In the genomic region with DNA sequence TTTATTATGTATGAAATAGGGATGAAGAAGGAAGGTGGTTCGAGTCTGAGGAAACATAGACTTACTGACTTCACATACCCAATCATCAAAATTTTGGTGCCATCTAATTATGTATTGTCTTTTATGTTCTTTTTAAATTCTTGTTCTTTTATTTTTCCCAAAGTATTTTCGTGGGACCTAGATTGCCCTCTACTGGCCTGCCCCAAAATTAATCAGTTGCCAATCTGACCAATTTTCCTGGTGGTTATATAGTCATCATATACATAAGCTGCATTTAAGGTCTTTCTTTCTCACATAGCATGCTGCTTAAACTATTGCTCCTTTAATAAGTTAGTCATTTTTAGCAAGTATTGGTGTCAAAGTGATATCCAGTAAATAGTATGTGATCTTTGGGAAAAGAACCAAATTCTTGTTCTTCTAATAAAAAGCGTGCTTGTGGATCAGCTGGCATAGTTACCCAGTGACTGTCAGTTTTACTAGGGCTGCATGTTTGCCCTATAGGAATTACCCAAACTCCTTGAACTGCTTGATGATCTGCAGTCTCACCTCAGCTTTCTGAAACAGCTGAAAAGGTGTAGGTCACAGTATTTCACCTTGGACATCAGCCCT, we compare ENCODE assay signal across 9 cellular contexts.
DNase-seq lines count a peak whose midpoint lies in the region; ATAC-seq, FAIRE-seq and TF ChIP-seq lines count a peak whose summit lies in the region.
"Had no signal": no experiment of that assay in that cellular context is flagged by ENCODE, and none has a peak within 500 bp of the region (broad histone marks: within the 10 kb centered on the region; RNA-seq: fewer than 3 reads in every experiment).

No MANE protein-coding gene starts in this region.

- intact Hi-C loops in GM12878 (cut with micrococcal nuclease; ENCODE audit: unreplicated experiment) = loop anchor here (1.0 to 10.0 kb wide), 2 partner anchors 178 to 274 kb away; no protein-coding TSS in a partner anchor
- intact Hi-C loops in lower lobe of right lung (cut with DNase I) = no loop called here
- intact Hi-C loops in activated CD4-positive, alpha-beta T cell treated with anti-CD3 and anti-CD28 coated beads for 36 hours (cut with DNase I, micrococcal nuclease) = loop anchor here in 1 of 2 experiments (5.0 kb wide), 1 partner anchor 270 kb away; no protein-coding TSS in a partner anchor

- H3K9me3 ChIP-seq in Karpas-422 (ENCODE audit: low read length) (no peaks in the 10 kb centered on the region), GM12878 (replicated peaks; ENCODE audit: control insufficient read depth, insufficient read depth, low read length) (no peaks in the 10 kb centered on the region), lower lobe of right lung (no peaks in the 10 kb centered on the region)

- no peaks in the 10 kb centered on the region for H3K9me2 ChIP-seq in Karpas-422 (replicated peaks; ENCODE audit: insufficient read depth, low read length)

- BruUV-seq in GM12878 (replicated peaks; lab: Mats Ljungman, UMichigan) = no TSS peak

- WGBS in GM12878 (ENCODE audit: insufficient coverage, insufficient replicate concordance, low lambda C conversion rate, missing lambda C conversion rate) = 29% methylated on average over 3 of the region's 3 CpGs

- H2AFZ ChIP-seq in Karpas-422 (ENCODE audit: low read length) (no peak overlapping the region), GM12878 (ENCODE audit: control insufficient read depth, low read depth, low read length) (no peak overlapping the region)

- H4K20me1 ChIP-seq in Karpas-422 (ENCODE audit: insufficient read depth, low read depth, low read length) (no peaks in the 10 kb centered on the region), GM12878 (ENCODE audit: control insufficient read depth, insufficient read depth) (no peaks in the 10 kb centered on the region)

- no peaks in the 10 kb centered on the region for H3K9me3 Mint-ChIP-seq in activated CD4-positive, alpha-beta T cell treated with anti-CD3 and anti-CD28 coated beads for 36 hours (ENCODE audit: low read depth)

- POLR2A ChIA-PET in GM12878 (lab: Charles Lee) = no interaction called here
- POLR2A ChIA-PET in activated CD4-positive, alpha-beta T cell treated with anti-CD3 and anti-CD28 coated beads for 36 hours (lab: Charles Lee) = no interaction called here

- TF ChIP-seq RAD21 in GM12878 (IDR thresholded peaks at IDR 0.05; ENCODE audit: insufficient read depth, low read depth, low read length) = peak; percentile 38

- H3K79me2 ChIP-seq in Karpas-422 (ENCODE audit: low read length) (no peaks in the 10 kb centered on the region), GM12878 (ENCODE audit: control insufficient read depth, insufficient read depth, low read length) (no peaks in the 10 kb centered on the region)

- H3K36me3 Mint-ChIP-seq in activated CD4-positive, alpha-beta T cell treated with anti-CD3 and anti-CD28 coated beads for 36 hours (ENCODE audit: low read depth) = no peaks in the 10 kb centered on the region

- TF ChIP-seq POLR2A in GM12878 (IDR thresholded peaks at IDR 0.05; ENCODE audit: low read depth, low read length) = no peak

- H3K27me3 Mint-ChIP-seq in activated CD4-positive, alpha-beta T cell treated with anti-CD3 and anti-CD28 coated beads for 36 hours = no peaks in the 10 kb centered on the region

- no peak overlapping the region for H3K4me3 ChIP-seq in Karpas-422 (ENCODE audit: low read length)
- no peak overlapping the region for H3K4me3 ChIP-seq in GM12878
- no peak overlapping the region for H3K4me3 ChIP-seq in lower lobe of right lung

- RAD21 ChIA-PET in GM12878 (lab: Charles Lee; ENCODE audit: unreplicated experiment) = no interaction called here

- in situ Hi-C loops in GM12878 (cut with MboI) = loop anchor here (10.0 to 25.0 kb wide), 3 partner anchors 268 to 1235 kb away; a partner anchor contains a TSS

- H3K27ac ChIP-seq in Karpas-422 (ENCODE audit: low read length) (no peak overlapping the region), GM12878 (ENCODE audit: control insufficient read depth, insufficient read depth) (no peak overlapping the region), lower lobe of right lung (no peak overlapping the region)

- H3K27me3 ChIP-seq in Karpas-422 (ENCODE audit: low read length) (no peaks in the 10 kb centered on the region), GM12878 (replicated peaks in 1 of 2; ENCODE audit: control insufficient read depth in 2 of 2, insufficient read depth in 2 of 2, low read length in 1 of 2) (no peaks in the 10 kb centered on the region), lower lobe of right lung (ENCODE audit: low read depth) (no peaks in the 10 kb centered on the region)

- SMC1A ChIA-PET in GM12878 (lab: Charles Lee; ENCODE audit: uncharacterized antibody, unreplicated experiment) = interaction anchor here (0.6 to 1.2 kb wide), 2 partner anchors 9 to 269 kb away, joined by 3 read pairs; no protein-coding TSS in a partner anchor

- no peak overlapping the region for H3K4me2 ChIP-seq in Karpas-422 (ENCODE audit: low read depth, low read length, poor library complexity, severe bottlenecking)
- H3K4me2 ChIP-seq in GM12878 (ENCODE audit: control insufficient read depth, insufficient read depth) = no peak overlapping the region

- no peaks in the 10 kb centered on the region for H3K4me1 Mint-ChIP-seq in activated CD4-positive, alpha-beta T cell treated with anti-CD3 and anti-CD28 coated beads for 36 hours

- no peak for FAIRE-seq in GM12878 (lab: Jason Lieb, UNC)

- H3K4me3 Mint-ChIP-seq in activated CD4-positive, alpha-beta T cell treated with anti-CD3 and anti-CD28 coated beads for 36 hours = no peak overlapping the region

- ATAC-seq in GM12878 = no peak
- ATAC-seq in lower lobe of right lung = no peak
- no peak for ATAC-seq in activated CD4-positive, alpha-beta T cell treated with anti-CD3 and anti-CD28 coated beads for 36 hours

- H3K9ac ChIP-seq in Karpas-422 (ENCODE audit: low read length) = no peak overlapping the region
- no peak overlapping the region for H3K9ac ChIP-seq in GM12878 (ENCODE audit: control insufficient read depth, insufficient read depth, low read length)

- CTCF ChIA-PET in GM12878 (lab: Yijun Ruan, JAX) = interaction anchor here (0.6 to 3.9 kb wide), 8 partner anchors 8 to 1522 kb away, joined by 3 to 24 read pairs (median 6); no protein-coding TSS in a partner anchor
- CTCF ChIA-PET in activated CD4-positive, alpha-beta T cell treated with anti-CD3 and anti-CD28 coated beads for 36 hours (lab: Charles Lee) = interaction anchor here (1.0 kb wide), 1 partner anchor 9 kb away, joined by 3 read pairs; no protein-coding TSS in a partner anchor

- no peak overlapping the region for H3K27ac Mint-ChIP-seq in activated CD4-positive, alpha-beta T cell treated with anti-CD3 and anti-CD28 coated beads for 36 hours

- H3K4me1 ChIP-seq in Karpas-422 (ENCODE audit: low read length) = no peaks in the 10 kb centered on the region
- no peaks in the 10 kb centered on the region for H3K4me1 ChIP-seq in GM12878 (ENCODE audit: control insufficient read depth, insufficient read depth, low read length)
- no peaks in the 10 kb centered on the region for H3K4me1 ChIP-seq in lower lobe of right lung

- peak in 2 of 3 experiments; percentile 36 to 40; a peak in 5 of 6 replicates for TF ChIP-seq CTCF in GM12878 (IDR thresholded peaks at IDR 0.05 in 2 of 3, conservative IDR thresholded peaks at IDR 0.05 in 1 of 3; ENCODE audit: control insufficient read depth in 2 of 3, extremely low read depth in 1 of 3, insufficient read depth in 1 of 3, low read depth in 3 of 3, low read length in 3 of 3)
- TF ChIP-seq CTCF in lower lobe of right lung (IDR thresholded peaks at IDR 0.05) = peak; percentile 29

- DNase-seq in EL (peak; percentile 13), Karpas-422 (peak; percentile 65), GM12878 (ENCODE audit: low read depth, low spot score) (no peak), lower lobe of right lung (no peak), COLO668 (lab: John Stamatoyannopoulos, UW; ENCODE audit: unreplicated experiment) (no peak)
- no peak for DNase-seq in stimulated activated CD4-positive, alpha-beta T cell treated with anti-CD3 and anti-CD28 coated beads, Interleukin-4, amount 100 ng/mL, for 1 hour
- DNase-seq in activated CD4-positive, alpha-beta T cell treated with anti-CD3 and anti-CD28 coated beads for 36 hours = no peak
- DNase-seq in activated naive CD4-positive, alpha-beta T cell (lab: John Stamatoyannopoulos, UW) = no peak
- DNase-seq: cerebellar nuclear complex had no signal

- TF ChIP-seq EP300 in GM12878 (IDR thresholded peaks at IDR 0.05; ENCODE audit: borderline replicate concordance in 1 of 2, control insufficient read depth in 1 of 2, low read depth in 2 of 2, low read length in 2 of 2) = no peak

- H3K36me3 ChIP-seq in Karpas-422 (ENCODE audit: insufficient read depth, low read length) (no peaks in the 10 kb centered on the region), GM12878 (ENCODE audit: control insufficient read depth in 2 of 2, insufficient read depth in 2 of 2, low read length in 1 of 2) (no peaks in the 10 kb centered on the region), lower lobe of right lung (no peaks in the 10 kb centered on the region)

TF ChIP-seq in GM12878, 131 proteins besides CTCF, POLR2A, EP300 and RAD21:
- TF ChIP-seq MEF2B (IDR thresholded peaks at IDR 0.05; ENCODE audit: partially characterized antibody, poor library complexity, severe bottlenecking) = no peak
- TF ChIP-seq NFYA (IDR thresholded peaks at IDR 0.05; ENCODE audit: borderline replicate concordance, low read depth, low read length) = no peak
- TF ChIP-seq CHD4 (IDR thresholded peaks at IDR 0.05) = no peak
- no peak for TF ChIP-seq ATF7 (IDR thresholded peaks at IDR 0.05; ENCODE audit: low read depth)
- TF ChIP-seq SMC3 (IDR thresholded peaks at IDR 0.05; ENCODE audit: borderline replicate concordance, low read length) = peak; percentile 40; the same call in 1 of the 2 replicates
- no peak for TF ChIP-seq KAT2A (conservative IDR thresholded peaks at IDR 0.05; ENCODE audit: control insufficient read depth, low read depth, low read length)
- no peak for TF ChIP-seq IRF4 (IDR thresholded peaks at IDR 0.05; ENCODE audit: low read depth, low read length)
TF ChIP-seq in GM12878: peak in this region for 1.

Comparison
In these comparisons a context has a peak if more than half of its experiments do, and no peak if none do; other contexts are left out.
1. DNase-seq: peak in EL (single experiment) and Karpas-422 (single experiment); none in GM12878 (single experiment), lower lobe of right lung (single experiment), stimulated activated CD4-positive, alpha-beta T cell treated with anti-CD3 and anti-CD28 coated beads, Interleukin-4, amount 100 ng/mL, for 1 hour (single experiment), COLO668 (single experiment), activated CD4-positive, alpha-beta T cell treated with anti-CD3 and anti-CD28 coated beads for 36 hours (single experiment) and activated naive CD4-positive, alpha-beta T cell (0 of 4).